In genomic region chr18:74933930-74934329, GRCh38 we compare ENCODE assay signal across 20 cellular contexts.
"Had no signal": no experiment of that assay in that cellular context is flagged by ENCODE, and none has a peak within 500 bp of the region (broad histone marks: within the 10 kb centered on the region; RNA-seq: fewer than 3 reads in every experiment).

No MANE protein-coding gene starts in this region.

- DNase-seq: naive thymus-derived CD8-positive, alpha-beta T cell; nephron progenitor cell; occipital lobe; ovary; posterior cingulate gyrus; psoas muscle; right cardiac atrium; right lobe of liver; sigmoid colon; small intestine; stimulated activated CD4-positive, alpha-beta T cell treated with anti-CD3 and anti-CD28 coated beads, Interleukin-15, amount 100 ng/mL, for 24 hours; stimulated activated CD4-positive, alpha-beta T cell treated with anti-CD3 and anti-CD28 coated beads, Interleukin-2, amount 100 ng/mL, for 24 hours; stimulated activated CD4-positive, alpha-beta T cell treated with anti-CD3 and anti-CD28 coated beads, Interleukin-2, amount 100 ng/mL, for 48 hours; stimulated activated CD4-positive, alpha-beta T cell treated with anti-CD3 and anti-CD28 coated beads, Interleukin-4, amount 100 ng/mL, for 24 hours; stimulated activated naive B cell treated with anti-CD40 and anti-IgM and Interleukin-4, amounts not matched to agents 10 μg/mL and 1 μg/mL and 100 μg/mL, for 72 hours; stimulated activated naive CD4-positive, alpha-beta T cell treated with Interleukin-2 at 50 U/mL for 16 hours; stomach; thyroid gland; trophoblast cell had no signal

- FAIRE-seq: small intestine, urothelium cell line had no signal
